Comparison of ENCODE assay signal across 14 cellular contexts in the genomic region with DNA sequence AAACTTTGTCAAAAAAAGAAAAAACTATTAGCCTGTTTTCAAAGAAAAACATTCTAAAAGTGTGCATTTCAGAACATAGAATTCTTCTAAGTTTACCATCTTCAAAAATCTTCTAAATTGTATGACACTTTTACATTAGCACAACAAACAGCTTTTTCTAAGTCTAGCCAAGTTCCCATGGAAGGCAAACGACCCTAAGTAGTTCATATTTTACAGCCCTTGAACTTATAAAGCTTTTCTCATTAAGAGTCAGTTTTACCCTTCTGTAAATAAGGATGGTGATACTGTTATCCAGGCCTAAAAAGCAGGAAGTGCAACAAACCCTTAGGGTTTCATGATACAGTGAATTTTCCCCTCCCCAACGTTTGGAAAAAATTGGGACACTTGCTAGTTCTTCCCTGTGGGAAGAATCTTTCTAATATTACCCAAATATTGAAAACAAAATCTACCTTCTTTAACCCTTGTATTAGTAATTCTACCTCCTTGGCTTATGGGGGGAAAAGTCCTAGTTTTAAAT. TPM values are rescaled to one million over a fixed set of nuclear protein-coding genes. Genes with fewer than 3 reads are reported as not detected.
DNase-seq lines count a peak whose midpoint lies in the region; ATAC-seq and TF ChIP-seq lines count a peak whose summit lies in the region.
"Had no signal": no experiment of that assay in that cellular context is flagged by ENCODE, and none has a peak within 500 bp of the region (broad histone marks: within the 10 kb centered on the region; RNA-seq: fewer than 3 reads in every experiment).

No MANE protein-coding gene starts in this region.

- POLR2A ChIA-PET in activated CD4-positive, alpha-beta memory T cell treated with anti-CD3 and anti-CD28 coated beads for 36 hours (lab: Charles Lee): interaction anchor here (0.6 to 7.2 kb wide), 3 partner anchors 15 to 39 kb away, joined by 3 to 126 read pairs (median 4); a partner anchor contains a TSS

- H3K27ac ChIP-seq in CD4-positive, CD25-positive, alpha-beta regulatory T cell (ENCODE audit: insufficient read depth, low read length, poor library complexity, severe bottlenecking): peak overlapping the region; percentile 64
- H3K27ac ChIP-seq in GM23338 (ENCODE audit: low read depth): no peak overlapping the region

- no peak overlapping the region for H2AFZ ChIP-seq in GM23338

- H3K79me2 ChIP-seq in GM23338 (replicated peaks; ENCODE audit: insufficient read depth): peaks cover 14% of the 10 kb centered on the region

- H3K27me3 ChIP-seq in CD4-positive, CD25-positive, alpha-beta regulatory T cell (ENCODE audit: control insufficient read depth, insufficient read depth, low read length): no peaks in the 10 kb centered on the region
- no peaks in the 10 kb centered on the region for H3K27me3 ChIP-seq in GM23338 (ENCODE audit: insufficient read depth)

- no peaks in the 10 kb centered on the region for H3K27me3 Mint-ChIP-seq in CD4-positive, CD25-positive, alpha-beta regulatory T cell
- H3K27me3 Mint-ChIP-seq in GM23338 (ENCODE audit: insufficient read depth, low read depth, poor library complexity): peaks cover 17% of the 10 kb centered on the region
- H3K27me3 Mint-ChIP-seq in activated CD4-positive, alpha-beta memory T cell treated with anti-CD3 and anti-CD28 coated beads for 36 hours: peaks cover 2% of the 10 kb centered on the region
- peaks cover 3% of the 10 kb centered on the region for H3K27me3 Mint-ChIP-seq in nephron progenitor cell (ENCODE audit: low read depth, poor library complexity)
- H3K27me3 Mint-ChIP-seq in effector memory CD8-positive, alpha-beta T cell: no peaks in the 10 kb centered on the region

- DNase-seq in CD4-positive, CD25-positive, alpha-beta regulatory T cell: no peak
- DNase-seq in GM23338 (ENCODE audit: low spot score): no peak
- no peak for DNase-seq in activated CD4-positive, alpha-beta memory T cell treated with anti-CD3 and anti-CD28 coated beads for 36 hours
- no peak for DNase-seq in nephron progenitor cell
- DNase-seq in amniotic stem cell (lab: John Stamatoyannopoulos, UW): no peak
- no peak for DNase-seq in effector memory CD8-positive, alpha-beta T cell
- DNase-seq: activated CD4-positive, alpha-beta T cell treated with anti-CD3 and anti-CD28 coated beads, Interleukin-2, amount 50 U/mL, for 4 hours; GDM1; glutamatergic neuron; NCI-H1417; NCI-H446; stimulated activated CD4-positive, alpha-beta T cell treated with anti-CD3 and anti-CD28 coated beads, Interleukin-2, amount 100 ng/mL, for 24 hours had no signal

- peaks cover 22 to 40% (median 34%) of the 10 kb centered on the region in 4 donors for H3K4me1 Mint-ChIP-seq in CD4-positive, CD25-positive, alpha-beta regulatory T cell
- H3K4me1 Mint-ChIP-seq in GM23338 (peaks cover 41% of the 10 kb centered on the region), nephron progenitor cell (peaks cover 45% of the 10 kb centered on the region)
- H3K4me1 Mint-ChIP-seq in activated CD4-positive, alpha-beta memory T cell treated with anti-CD3 and anti-CD28 coated beads for 36 hours (ENCODE audit: low read depth): peaks cover 32% of the 10 kb centered on the region
- peaks cover 15 to 29% of the 10 kb centered on the region in 2 donors for H3K4me1 Mint-ChIP-seq in effector memory CD8-positive, alpha-beta T cell (ENCODE audit: low read depth in 2 of 2)

- CTCF ChIA-PET in activated CD4-positive, alpha-beta memory T cell treated with anti-CD3 and anti-CD28 coated beads for 36 hours (lab: Charles Lee): no interaction called here

- H4K20me1 ChIP-seq in GM23338 (replicated peaks; ENCODE audit: insufficient read depth): peaks cover under 1% of the 10 kb centered on the region; the same call in 1 of the 2 replicates

- H3K27ac Mint-ChIP-seq in CD4-positive, CD25-positive, alpha-beta regulatory T cell: peak overlapping the region in 2 of 3 donors; percentile 88 to 93
- peak overlapping the region; percentile 86 for H3K27ac Mint-ChIP-seq in GM23338
- peak overlapping the region; percentile 92 for H3K27ac Mint-ChIP-seq in activated CD4-positive, alpha-beta memory T cell treated with anti-CD3 and anti-CD28 coated beads for 36 hours
- peak overlapping the region; percentile 50 for H3K27ac Mint-ChIP-seq in nephron progenitor cell
- H3K27ac Mint-ChIP-seq in effector memory CD8-positive, alpha-beta T cell: peak overlapping the region in 1 of 2 donors; percentile 80

- TF ChIP-seq CTCF in GM23338 (conservative IDR thresholded peaks at IDR 0.05; ENCODE audit: low read depth in 2 of 2) (no peak), nephron progenitor cell (IDR thresholded peaks at IDR 0.05) (no peak)

- no peak overlapping the region for H3K4me3 ChIP-seq in CD4-positive, CD25-positive, alpha-beta regulatory T cell (ENCODE audit: low read depth, low read length)
- peak overlapping the region; percentile 3; the same call in 1 of the 2 replicates for H3K4me3 ChIP-seq in GM23338

- H3K4me3 Mint-ChIP-seq in CD4-positive, CD25-positive, alpha-beta regulatory T cell: peak overlapping the region in 1 of 4 donors; percentile 27
- H3K4me3 Mint-ChIP-seq in GM23338 (peak overlapping the region; percentile 11; the same call in 1 of the 3 replicates), nephron progenitor cell (no peak overlapping the region)
- H3K4me3 Mint-ChIP-seq in activated CD4-positive, alpha-beta memory T cell treated with anti-CD3 and anti-CD28 coated beads for 36 hours: no peak overlapping the region
- no peak overlapping the region for H3K4me3 Mint-ChIP-seq in effector memory CD8-positive, alpha-beta T cell

- H3K9me2 ChIP-seq in GM23338 (ENCODE audit: insufficient read depth): no peaks in the 10 kb centered on the region

- peaks cover 22% of the 10 kb centered on the region for H3K36me3 ChIP-seq in CD4-positive, CD25-positive, alpha-beta regulatory T cell (ENCODE audit: control insufficient read depth, insufficient read depth, low read length)
- peaks cover 25% of the 10 kb centered on the region for H3K36me3 ChIP-seq in GM23338 (ENCODE audit: insufficient read depth)

- H3F3A ChIP-seq in GM23338 (replicated peaks; ENCODE audit: low read depth): peaks cover 4% of the 10 kb centered on the region

- intact Hi-C loops in activated CD4-positive, alpha-beta memory T cell treated with anti-CD3 and anti-CD28 coated beads for 36 hours (cut with micrococcal nuclease): no loop called here

- peak overlapping the region; percentile 53 for H3K4me2 ChIP-seq in GM23338

- H3K9me3 Mint-ChIP-seq in CD4-positive, CD25-positive, alpha-beta regulatory T cell: no peaks in the 10 kb centered on the region
- H3K9me3 Mint-ChIP-seq in GM23338 (no peaks in the 10 kb centered on the region), nephron progenitor cell (no peaks in the 10 kb centered on the region)
- H3K9me3 Mint-ChIP-seq in activated CD4-positive, alpha-beta memory T cell treated with anti-CD3 and anti-CD28 coated beads for 36 hours: no peaks in the 10 kb centered on the region
- no peaks in the 10 kb centered on the region for H3K9me3 Mint-ChIP-seq in effector memory CD8-positive, alpha-beta T cell

- peaks cover 27% of the 10 kb centered on the region for H3K36me3 Mint-ChIP-seq in CD4-positive, CD25-positive, alpha-beta regulatory T cell
- H3K36me3 Mint-ChIP-seq in GM23338 (ENCODE audit: low read depth): peaks cover 47% of the 10 kb centered on the region
- peaks cover 39% of the 10 kb centered on the region for H3K36me3 Mint-ChIP-seq in activated CD4-positive, alpha-beta memory T cell treated with anti-CD3 and anti-CD28 coated beads for 36 hours
- H3K36me3 Mint-ChIP-seq in nephron progenitor cell (ENCODE audit: low read depth): peaks cover 36% of the 10 kb centered on the region
- peaks cover 51% of the 10 kb centered on the region for H3K36me3 Mint-ChIP-seq in effector memory CD8-positive, alpha-beta T cell (ENCODE audit: insufficient read depth)

- ATAC-seq in CD4-positive, CD25-positive, alpha-beta regulatory T cell (ENCODE audit: low read depth in 2 of 2): no peak
- ATAC-seq in GM23338 (no peak), GM19463 (IDR thresholded peaks at IDR 0.05; ENCODE audit: unreplicated experiment) (no peak)
- ATAC-seq in effector memory CD8-positive, alpha-beta T cell (replicated peaks): no peak
- ATAC-seq: HepG2 had no signal

- no peaks in the 10 kb centered on the region for H3K9me3 ChIP-seq in CD4-positive, CD25-positive, alpha-beta regulatory T cell (ENCODE audit: control insufficient read depth in 2 of 2, low read length in 2 of 2)

- H3K4me1 ChIP-seq in CD4-positive, CD25-positive, alpha-beta regulatory T cell (ENCODE audit: control insufficient read depth, insufficient read depth, low read length, poor library complexity, severe bottlenecking): peaks cover 41% of the 10 kb centered on the region
- peaks cover 40% of the 10 kb centered on the region for H3K4me1 ChIP-seq in GM23338 (ENCODE audit: insufficient read depth)

TF ChIP-seq in GM23338, 12 proteins besides CTCF, POLR2A, EP300 and RAD21 (continues in another document):
- no peak for TF ChIP-seq ZNF331 (CRISPR knock-in tag; IDR thresholded peaks at IDR 0.05; ENCODE audit: low read depth)
- no peak for TF ChIP-seq ZNF114 (CRISPR knock-in tag; IDR thresholded peaks at IDR 0.05)
- no peak for TF ChIP-seq CREB1 (CRISPR knock-in tag; IDR thresholded peaks at IDR 0.05; ENCODE audit: low read depth)
- no peak for TF ChIP-seq EZH2phosphoT487 (IDR thresholded peaks at IDR 0.05; ENCODE audit: unreplicated experiment)
- TF ChIP-seq STAT1 (IDR thresholded peaks at IDR 0.05; ENCODE audit: unreplicated experiment): no peak
- no peak for TF ChIP-seq NANOG (IDR thresholded peaks at IDR 0.05; ENCODE audit: borderline replicate concordance)
- no peak for TF ChIP-seq JUNB (IDR thresholded peaks at IDR 0.05; ENCODE audit: unreplicated experiment)

RNA-seq across cellular contexts. Expression of a gene that starts 4.0 kb away (rescaled TPM):
- total RNA-seq in CD4-positive, CD25-positive, alpha-beta regulatory T cell: 110 TPM
- 100 to 1,000 TPM; 279 to 374 (median 304) TPM for polyA plus RNA-seq in CD4-positive, CD25-positive, alpha-beta regulatory T cell
- 250 and 270 TPM in 2 replicates for total RNA-seq in GM23338 (2014; rRNA removed; shearing (Covaris generic))
- 160 and 192 TPM in 2 replicates for polyA plus RNA-seq in GM23338 (2016; fragmentation: Nextera tagmentation; extraction: Ambion mirVana)
- total RNA-seq in activated CD4-positive, alpha-beta memory T cell treated with anti-CD3 and anti-CD28 coated beads for 36 hours: 100 to 1,000 TPM; 110 to 125 TPM

RNA-seq across cellular contexts. Expression of a gene that starts 15.2 kb away (rescaled TPM):
- 2,539 TPM for total RNA-seq in CD4-positive, CD25-positive, alpha-beta regulatory T cell
- 1,000 to 10,000 TPM; 2,846 to 4,681 (median 4,057) TPM for polyA plus RNA-seq in CD4-positive, CD25-positive, alpha-beta regulatory T cell
- total RNA-seq in GM23338 (2014; rRNA removed; shearing (Covaris generic)): 1,984 and 2,171 TPM in 2 replicates
- polyA plus RNA-seq in GM23338 (2016; fragmentation: Nextera tagmentation; extraction: Ambion mirVana): 2,163 and 2,303 TPM in 2 replicates
- total RNA-seq in activated CD4-positive, alpha-beta memory T cell treated with anti-CD3 and anti-CD28 coated beads for 36 hours: 1,000 to 10,000 TPM; 2,060 to 2,087 TPM
